ENCODE assay signal across 8 cellular contexts in genomic region chr1:200558866-200559459, GRCh38.
DNase-seq lines count a peak whose midpoint lies in the region; ATAC-seq and TF ChIP-seq lines count a peak whose summit lies in the region.

No MANE protein-coding gene starts in this region.

- no peaks in the 10 kb centered on the region for H3K27me3 Mint-ChIP-seq in naive B cell

- no peak overlapping the region for H3K27ac ChIP-seq in HEK293 (ENCODE audit: extremely low read depth, low read depth, low read length)
- H3K27ac ChIP-seq in PC-3 (ENCODE audit: low read length) = no peak overlapping the region
- H3K27ac ChIP-seq in dorsolateral prefrontal cortex = no peak overlapping the region
- no peak overlapping the region for H3K27ac ChIP-seq in suprapubic skin

- no TSS peak for BruUV-seq in PC-3 (replicated peaks; lab: Mats Ljungman, UMichigan)

- no peaks in the 10 kb centered on the region for H3K9me2 ChIP-seq in PC-3 (replicated peaks; ENCODE audit: low read length)

- H3K4me1 Mint-ChIP-seq in naive B cell = no peaks in the 10 kb centered on the region

- 54% methylated on average over 2 of the region's 2 CpGs for WGBS in suprapubic skin

- H3K4me2 ChIP-seq in PC-3 (ENCODE audit: low read length) = no peak overlapping the region

- POLR2A ChIA-PET in HEK293 (lab: Yijun Ruan, JAX) = interaction anchor here (0.6 kb wide), 1 partner anchor 173 kb away, joined by 3 read pairs; no protein-coding TSS in a partner anchor
- POLR2A ChIA-PET in PC-3 (lab: Charles Lee; ENCODE audit: unreplicated experiment) = interaction anchor here (0.5 to 0.6 kb wide), 2 partner anchors 63 to 185 kb away, joined by 3 read pairs; no protein-coding TSS in a partner anchor

- H3K4me3 Mint-ChIP-seq in naive B cell = no peak overlapping the region

- ATAC-seq in PC-3 (peak; percentile 92), naive B cell (ENCODE audit: low read depth in 2 of 2) (no peak)

- H3K36me3 ChIP-seq in HEK293 (ENCODE audit: control insufficient read depth in 2 of 2, insufficient read depth in 1 of 2, low read length in 2 of 2) (peaks cover 23 to 27% of the 10 kb centered on the region in 2 experiments), PC-3 (ENCODE audit: low read depth, low read length) (peaks cover 25% of the 10 kb centered on the region; the same call in 1 of the 2 replicates), suprapubic skin (no peaks in the 10 kb centered on the region)

- no peaks in the 10 kb centered on the region for H3K27me3 ChIP-seq in PC-3 (ENCODE audit: low read length)
- H3K27me3 ChIP-seq in dorsolateral prefrontal cortex = no peaks in the 10 kb centered on the region
- no peaks in the 10 kb centered on the region for H3K27me3 ChIP-seq in suprapubic skin

- no peaks in the 10 kb centered on the region for H3K4me1 ChIP-seq in HEK293 (ENCODE audit: control insufficient read depth, insufficient read depth, low read length)
- H3K4me1 ChIP-seq in PC-3 (ENCODE audit: insufficient read depth, low read length) = no peaks in the 10 kb centered on the region
- H3K4me1 ChIP-seq in suprapubic skin = no peaks in the 10 kb centered on the region

- H3K79me2 ChIP-seq in PC-3 (ENCODE audit: low read length) = no peaks in the 10 kb centered on the region

- no peak overlapping the region for H2AFZ ChIP-seq in PC-3 (ENCODE audit: low read length)

- TF ChIP-seq EP300 in suprapubic skin (IDR thresholded peaks at IDR 0.05) = no peak

- H3K9me3 Mint-ChIP-seq in naive B cell = no peaks in the 10 kb centered on the region

- peaks cover 7% of the 10 kb centered on the region for H3F3A ChIP-seq in PC-3 (ENCODE audit: low read length, unreplicated experiment)

- TF ChIP-seq CTCF in HEK293 (tag by site-specific recombination; IDR thresholded peaks at IDR 0.05) = no peak
- TF ChIP-seq CTCF in PC-3 (conservative IDR thresholded peaks at IDR 0.05; ENCODE audit: low read depth, low read length) = peak; percentile 99
- TF ChIP-seq CTCF in dorsolateral prefrontal cortex (IDR thresholded peaks at IDR 0.05 in 54 of 56, conservative IDR thresholded peaks at IDR 0.05 in 2 of 56; ENCODE audit: low read depth in 1 of 56, partially characterized antibody in 56 of 56) = peak; percentile 40 to 78 (median 61)
- peak in 1 of 2 donors; percentile 50 for TF ChIP-seq CTCF in suprapubic skin (IDR thresholded peaks at IDR 0.05)

- no peak overlapping the region for H3K4me3 ChIP-seq in HEK293 (ENCODE audit: low read depth, low read length)
- H3K4me3 ChIP-seq in PC-3 (ENCODE audit: low read length) = no peak overlapping the region
- H3K4me3 ChIP-seq in dorsolateral prefrontal cortex = no peak overlapping the region
- no peak overlapping the region for H3K4me3 ChIP-seq in suprapubic skin

- 0 out of 2 replicates have a peak, but pooled peaks cover 3% of the 10 kb centered on the region for H4K20me1 ChIP-seq in PC-3 (ENCODE audit: low read length)

- no peak for TF ChIP-seq POLR2A in suprapubic skin (IDR thresholded peaks at IDR 0.05)

- H3K9me3 ChIP-seq in HEK293 (ENCODE audit: control insufficient read depth, insufficient read depth, low read depth, low read length) = no peaks in the 10 kb centered on the region
- H3K9me3 ChIP-seq in PC-3 (ENCODE audit: low read length) = no peaks in the 10 kb centered on the region
- no peaks in the 10 kb centered on the region for H3K9me3 ChIP-seq in suprapubic skin

- CTCF ChIA-PET in HEK293 (lab: Yijun Ruan, JAX) (interaction anchor here (0.6 to 4.0 kb wide), 24 partner anchors 9 to 625 kb away, joined by 3 to 21 read pairs (median 4); no protein-coding TSS in a partner anchor), PC-3 (lab: Charles Lee) (interaction anchor here (0.6 to 1.6 kb wide), 15 partner anchors 8 to 484 kb away, joined by 3 to 21 read pairs (median 4); partner anchors contain the start of genes DDX59 and KIF14)

- no peaks in the 10 kb centered on the region for H3K36me3 Mint-ChIP-seq in naive B cell

- no peak overlapping the region for H3K9ac ChIP-seq in PC-3 (ENCODE audit: low read length)

- intact Hi-C loops in PC-3 (cut with micrococcal nuclease) = loop anchor here (1.0 to 2.0 kb wide), 4 partner anchors 61 to 484 kb away; partner anchors contain the start of gene KIF14
- intact Hi-C loops in dorsolateral prefrontal cortex (cut with DNase I) = no loop called here

- no peak overlapping the region for H3K27ac Mint-ChIP-seq in naive B cell

- DNase-seq in NCI-H345 (lab: John Stamatoyannopoulos, UW) (peak; percentile 9), NCI-H345 treated with DMSO at 0.1 percent for 48 hours (lab: John Stamatoyannopoulos, UW; ENCODE audit: unreplicated experiment) (no peak), PC-3 (peak; percentile 84), dorsolateral prefrontal cortex (peak in 1 of 10 donors; percentile 7), naive B cell (peak; percentile 6), suprapubic skin (ENCODE audit: low spot score in 2 of 2) (no peak)
- no peak for DNase-seq in stimulated activated CD8-positive, alpha-beta memory T cell treated with anti-CD3 and anti-CD28 coated beads, Interleukin-4, amount 100 ng/mL, for 48 hours

TF ChIP-seq in HEK293, 187 proteins besides CTCF, POLR2A, EP300 and RAD21:
- peak; percentile 74 for TF ChIP-seq ZNF654 (tag by site-specific recombination; IDR thresholded peaks at IDR 0.05; ENCODE audit: low read depth)
- TF ChIP-seq IKZF3 (tag by site-specific recombination; IDR thresholded peaks at IDR 0.05) = no peak
- no peak for TF ChIP-seq KLF1 (tag by site-specific recombination; IDR thresholded peaks at IDR 0.05)
- TF ChIP-seq ZNF658 (tag by site-specific recombination; IDR thresholded peaks at IDR 0.05) = no peak
- no peak for TF ChIP-seq SP2 (tag by site-specific recombination; IDR thresholded peaks at IDR 0.05)
- TF ChIP-seq ZNF148 (tag by site-specific recombination; IDR thresholded peaks at IDR 0.05; ENCODE audit: borderline replicate concordance) = no peak
- no peak for TF ChIP-seq SALL2 (tag by site-specific recombination; IDR thresholded peaks at IDR 0.05; ENCODE audit: borderline replicate concordance)
- no peak for TF ChIP-seq KLF17 (tag by site-specific recombination; IDR thresholded peaks at IDR 0.05)
TF ChIP-seq in HEK293: peak in this region for 1.

Comparison
In these comparisons a context has a peak if more than half of its experiments do, and no peak if none do; other contexts are left out.
1. DNase-seq: peak in NCI-H345 (single experiment), PC-3 (single experiment) and naive B cell (single experiment); none in NCI-H345 treated with DMSO at 0.1 percent for 48 hours (single experiment), suprapubic skin (0 of 2) and stimulated activated CD8-positive, alpha-beta memory T cell treated with anti-CD3 and anti-CD28 coated beads, Interleukin-4, amount 100 ng/mL, for 48 hours (single experiment).